8 cellular contexts compared by ENCODE assay signal in genomic region chr11:62538470-62539237, GRCh38. TPM values are rescaled to one million over a fixed set of nuclear protein-coding genes. Genes with fewer than 3 reads are reported as not detected.
DNase-seq lines count a peak whose midpoint lies in the region; ATAC-seq, FAIRE-seq and TF ChIP-seq lines count a peak whose summit lies in the region.

No MANE protein-coding gene starts in this region.

- 36 to 55% (median 51%) methylated on average over 19 of the region's 19 CpGs for WGBS in small intestine, 3 donors

- peaks cover 18 to 30% of the 10 kb centered on the region in 2 donors for H3K4me1 ChIP-seq in small intestine (ENCODE audit: control insufficient read depth in 2 of 2, insufficient read depth in 1 of 2, low read depth in 1 of 2, low read length in 1 of 2)
- peaks cover 32% of the 10 kb centered on the region for H3K4me1 ChIP-seq in foreskin keratinocyte

- no peak for FAIRE-seq in small intestine (lab: Jason Lieb, UNC)

- no peaks in the 10 kb centered on the region for H3K27me3 ChIP-seq in small intestine (ENCODE audit: control insufficient read depth in 2 of 2, insufficient read depth in 2 of 2, low read length in 2 of 2)
- no peaks in the 10 kb centered on the region for H3K27me3 ChIP-seq in foreskin keratinocyte

- H3K9me3 ChIP-seq in small intestine (ENCODE audit: control insufficient read depth, low read depth), result no peaks in the 10 kb centered on the region

- peak; percentile 38 for DNase-seq in DMS79 treated with DMSO at 0.1 percent for 48 hours (lab: John Stamatoyannopoulos, UW)
- no peak for DNase-seq in DMS79 (lab: John Stamatoyannopoulos, UW)
- peak; percentile 87 for DNase-seq in RPMI8226
- no peak for DNase-seq in fibroblast of pulmonary artery (ENCODE audit: low read depth)
- DNase-seq in small intestine, result peak; percentile 35
- DNase-seq in foreskin keratinocyte, result no peak

- peaks cover 8 to 14% of the 10 kb centered on the region in 2 donors for H3K36me3 ChIP-seq in small intestine (ENCODE audit: control insufficient read depth in 2 of 2, insufficient read depth in 2 of 2, low read length in 2 of 2)

- H3K27ac ChIP-seq in small intestine (ENCODE audit: low read depth in 1 of 2, low read length in 1 of 2) (peak overlapping the region; percentile 52 to 86), foreskin keratinocyte (no peak overlapping the region)

- no peak for TF ChIP-seq CTCF in fibroblast of pulmonary artery (IDR thresholded peaks at IDR 0.05; ENCODE audit: low read length, missing control alignments)
- TF ChIP-seq CTCF in foreskin keratinocyte (conservative IDR thresholded peaks at IDR 0.05), result no peak

- peak overlapping the region; percentile 10 for H3K4me3 ChIP-seq in fibroblast of pulmonary artery (replicated peaks; ENCODE audit: low read depth, low read length)
- H3K4me3 ChIP-seq in small intestine (ENCODE audit: low read depth in 1 of 2, low read length in 2 of 2), result peak overlapping the region in 1 of 2 donors; percentile 9

- ATAC-seq in HG03095 (IDR thresholded peaks at IDR 0.05; ENCODE audit: unreplicated experiment), result no peak
- no peak for ATAC-seq in foreskin keratinocyte
- ATAC-seq in HG03469 (IDR thresholded peaks at IDR 0.05; ENCODE audit: unreplicated experiment), result no peak

RNA-seq across cellular contexts. Expression of gene AHNAK, which starts 8.0 kb away (rescaled TPM):
- polyA plus RNA-seq in small intestine (100 to 1,000 TPM in 1 of 3 donors, 10 to 100 TPM in 2; 72.1 to 110 (median 74.0) TPM), foreskin keratinocyte (57.2 and 57.9 TPM in 2 replicates)
- total RNA-seq in foreskin keratinocyte, result 393 and 461 TPM in 2 replicates

RNA-seq across cellular contexts. Expression of gene EEF1G, which starts 35.0 kb away (rescaled TPM):
- polyA plus RNA-seq in small intestine, result 1,000 to 10,000 TPM; 1,124 to 2,500 (median 1,741) TPM
- 1,508 and 1,552 TPM in 2 replicates for total RNA-seq in foreskin keratinocyte
- polyA plus RNA-seq in foreskin keratinocyte, result 1,795 and 1,871 TPM in 2 replicates

RNA-seq across cellular contexts. Expression of gene TUT1, which starts 52.7 kb away (rescaled TPM):
- 10 to 100 TPM in 2 of 3 donors, 1 to 10 TPM in 1; 7.8 to 20.1 (median 13.7) TPM for polyA plus RNA-seq in small intestine
- total RNA-seq in foreskin keratinocyte, result 12.1 and 13.1 TPM in 2 replicates
- 12.7 and 13.6 TPM in 2 replicates for polyA plus RNA-seq in foreskin keratinocyte

Comparison
In these comparisons a context has a peak if more than half of its experiments do, and no peak if none do; other contexts are left out.
1. DNase-seq: peak in DMS79 treated with DMSO at 0.1 percent for 48 hours (single experiment), RPMI8226 (single experiment) and small intestine (single experiment); none in DMS79 (single experiment), fibroblast of pulmonary artery (single experiment) and foreskin keratinocyte (0 of 2).